18 cellular contexts compared by ENCODE assay signal in genomic region chr6:25975909-25976560, GRCh38. TPM values are rescaled to one million over a fixed set of nuclear protein-coding genes. Genes with fewer than 3 reads are reported as not detected.
"Had no signal": no experiment of that assay in that cellular context is flagged by ENCODE, and none has a peak within 500 bp of the region (broad histone marks: within the 10 kb centered on the region; RNA-seq: fewer than 3 reads in every experiment).

No MANE protein-coding gene starts in this region.

- H3K4me3 ChIP-seq: ascending aorta, lower lobe of right lung, tibial artery, uterus had no signal

- ATAC-seq: left cardiac atrium, lower lobe of right lung had no signal

- H3K9me3 ChIP-seq: ascending aorta, lower lobe of right lung, neutrophil, SK-N-SH, tibial artery, uterus had no signal

- H3K27ac ChIP-seq: ascending aorta, lower lobe of right lung, neutrophil, tibial artery, uterus had no signal

- DNase-seq: activated CD4-positive, CD25-positive, alpha-beta regulatory T cell; activated CD8-positive, alpha-beta memory T cell treated with anti-CD3 and anti-CD28 coated beads for 24 hours; foreskin melanocyte; head of caudate nucleus; left cardiac atrium; lower lobe of right lung; midbrain; retina; SK-N-SH; stimulated activated CD4-positive, alpha-beta T cell treated with anti-CD3 and anti-CD28 coated beads, Interleukin-15, amount 100 ng/mL, for 24 hours; stimulated activated CD4-positive, alpha-beta T cell treated with anti-CD3 and anti-CD28 coated beads, Interleukin-4, amount 100 ng/mL, for 24 hours; tibial artery; uterus had no signal

RNA-seq across cellular contexts. Expression of gene SLC17A2, which starts 45.5 kb away (rescaled TPM):
- total RNA-seq: ascending aorta; bronchial epithelial cell; endothelial cell of umbilical vein; left cardiac atrium; lower lobe of right lung; T-helper 1 cell treated with Interleukin-12 subunit alpha and Interleukin-12 subunit beta and Interleukin-4 antibody, amounts not matched to agents 30 ng/mL and 1 ng/mL, for 36 hours; uterus had no signal
